24 cellular contexts compared by ENCODE assay signal in the genomic region with DNA sequence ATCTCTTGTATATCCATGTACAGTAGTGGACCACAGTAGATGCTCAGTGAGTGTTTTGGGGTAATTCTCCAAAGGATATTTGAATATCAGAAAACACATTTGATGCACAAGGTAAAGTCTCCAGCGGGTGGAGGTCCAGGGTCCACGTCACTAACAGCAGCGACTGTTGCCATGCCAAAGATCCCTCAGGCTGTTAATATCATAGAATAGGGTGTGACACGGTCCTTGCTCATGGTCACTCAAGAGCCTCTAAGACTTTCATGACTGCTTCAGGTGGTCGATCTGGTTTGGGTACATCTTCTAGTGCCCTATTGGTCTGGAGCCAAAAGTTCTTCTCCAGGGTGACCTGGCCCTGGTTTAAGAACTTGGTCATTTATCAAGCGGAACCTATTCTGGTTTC.
"Had no signal": no experiment of that assay in that cellular context is flagged by ENCODE, and none has a peak within 500 bp of the region (broad histone marks: within the 10 kb centered on the region; RNA-seq: fewer than 3 reads in every experiment).

No MANE protein-coding gene starts in this region.

- H3K4me1 ChIP-seq: neural progenitor cell, right atrium auricular region, stomach, testis, tibial artery, upper lobe of right lung had no signal

- H3K9me3 ChIP-seq: neutrophil, ovary, right atrium auricular region, stomach, testis, tibial artery, upper lobe of right lung had no signal

- H3K4me3 ChIP-seq: hepatocyte, lung, neural progenitor cell, ovary, right atrium auricular region, skin epidermis, stomach, testis, tibial artery, upper lobe of right lung had no signal

- ATAC-seq: natural killer cell; sciatic nerve; stimulated activated naive B cell treated with anti-CD40 and anti-IgM and Interleukin-4, amounts not matched to agents 10 μg/mL and 1 μg/mL and 100 μg/mL, for 72 hours; stimulated activated naive CD8-positive, alpha-beta T cell treated with anti-CD3 and anti-CD28 coated beads, Interleukin-15, Interleukin-2, amounts not matched to agents 100 U/mL and 50 U/mL, for 24 hours had no signal

- H3K27ac ChIP-seq: hepatocyte, neural progenitor cell, neutrophil, ovary, right atrium auricular region, skin epidermis, stomach, testis, tibial artery, upper lobe of right lung had no signal

- H3K36me3 ChIP-seq: neural progenitor cell, neutrophil, ovary, right atrium auricular region, stomach, tibial artery, upper lobe of right lung had no signal

- DNase-seq: islet precursor cell; mesendoderm; naive B cell; natural killer cell; nephron progenitor cell; ovary; stimulated activated CD4-positive, alpha-beta T cell treated with anti-CD3 and anti-CD28 coated beads, Interleukin-12 subunit alpha, Interleukin-12 subunit beta, amount 100 ng/mL, for 4 hours; stimulated activated CD4-positive, alpha-beta T cell treated with anti-CD3 and anti-CD28 coated beads, Interleukin-15, amount 100 ng/mL, for 24 hours; stimulated activated CD4-positive, alpha-beta T cell treated with anti-CD3 and anti-CD28 coated beads, Interleukin-2, amount 100 ng/mL, for 24 hours; stimulated activated CD4-positive, alpha-beta T cell treated with anti-CD3 and anti-CD28 coated beads, Interleukin-4, amount 100 ng/mL, for 1 hour; stimulated activated naive B cell treated with anti-CD40 and anti-IgM and Interleukin-4, amounts not matched to agents 10 μg/mL and 1 μg/mL and 100 μg/mL, for 72 hours; stimulated activated naive CD8-positive, alpha-beta T cell treated with anti-CD3 and anti-CD28 coated beads, Interleukin-15, Interleukin-2, amounts not matched to agents 100 U/mL and 50 U/mL, for 24 hours; testis; tibial artery; trophoblast cell; upper lobe of right lung had no signal

- H3K27me3 ChIP-seq: hepatocyte, neural progenitor cell, ovary, right atrium auricular region, stomach, testis, upper lobe of right lung had no signal
